Comparison of ENCODE assay signal across 10 cellular contexts in genomic region chr19:46813570-46814358, GRCh38. TPM values are rescaled to one million over a fixed set of nuclear protein-coding genes. Genes with fewer than 3 reads are reported as not detected.
A peak's percentile ranks its signal among the peaks of the same experiment; 100 is the strongest.
DNase-seq lines count a peak whose midpoint lies in the region; ATAC-seq, FAIRE-seq and TF ChIP-seq lines count a peak whose summit lies in the region.
"Had no signal": no experiment of that assay in that cellular context is flagged by ENCODE, and none has a peak within 500 bp of the region (broad histone marks: within the 10 kb centered on the region; RNA-seq: fewer than 3 reads in every experiment).

No MANE protein-coding gene starts in this region.

- H3K36me3 Mint-ChIP-seq in type B pancreatic cell = no peaks in the 10 kb centered on the region
- H3K36me3 Mint-ChIP-seq in glutamatergic neuron (ENCODE audit: unreplicated experiment) = no peaks in the 10 kb centered on the region
- no peaks in the 10 kb centered on the region for H3K36me3 Mint-ChIP-seq in T-cell
- H3K36me3 Mint-ChIP-seq: activated naive CD4-positive, alpha-beta T cell treated with anti-CD3 and anti-CD28 coated beads, Interleukin-2, amount 50 U/mL, for 72 hours had no signal

- peak overlapping the region; percentile 63 for H3K27ac ChIP-seq in lower lobe of right lung

- no peaks in the 10 kb centered on the region for H3K27me3 ChIP-seq in bronchial epithelial cell (ENCODE audit: control insufficient read depth, insufficient read depth, low read length)
- no peaks in the 10 kb centered on the region for H3K27me3 ChIP-seq in lower lobe of right lung (ENCODE audit: low read depth)

- no peaks in the 10 kb centered on the region for H3K9me3 Mint-ChIP-seq in type B pancreatic cell
- H3K9me3 Mint-ChIP-seq in glutamatergic neuron (ENCODE audit: unreplicated experiment) = peaks cover 3% of the 10 kb centered on the region
- no peaks in the 10 kb centered on the region for H3K9me3 Mint-ChIP-seq in T-cell
- H3K9me3 Mint-ChIP-seq: activated naive CD4-positive, alpha-beta T cell treated with anti-CD3 and anti-CD28 coated beads, Interleukin-2, amount 50 U/mL, for 72 hours had no signal

- H3K27me3 Mint-ChIP-seq in type B pancreatic cell (no peaks in the 10 kb centered on the region), glutamatergic neuron (ENCODE audit: unreplicated experiment) (peaks cover 2% of the 10 kb centered on the region), T-cell (peaks cover 0 to 4% of the 10 kb centered on the region in 2 donors)

- no peaks in the 10 kb centered on the region for H3K9me3 ChIP-seq in lower lobe of right lung

- H3K27ac Mint-ChIP-seq in type B pancreatic cell (no peak overlapping the region), glutamatergic neuron (ENCODE audit: unreplicated experiment) (no peak overlapping the region), T-cell (no peak overlapping the region)
- H3K27ac Mint-ChIP-seq: activated naive CD4-positive, alpha-beta T cell treated with anti-CD3 and anti-CD28 coated beads, Interleukin-2, amount 50 U/mL, for 72 hours had no signal

- no peak for FAIRE-seq in bronchial epithelial cell (lab: Jason Lieb, UNC)

- H3K36me3 ChIP-seq in bronchial epithelial cell (ENCODE audit: control insufficient read depth, insufficient read depth, low read length) (no peaks in the 10 kb centered on the region), lower lobe of right lung (no peaks in the 10 kb centered on the region)

- TF ChIP-seq CTCF in bronchial epithelial cell (IDR thresholded peaks at IDR 0.05; ENCODE audit: insufficient read depth, low read length, severe bottlenecking) (no peak), lower lobe of right lung (IDR thresholded peaks at IDR 0.05) (no peak), type B pancreatic cell (conservative IDR thresholded peaks at IDR 0.05) (no peak), glutamatergic neuron (IDR thresholded peaks at IDR 0.05; ENCODE audit: partially characterized antibody, unreplicated experiment) (no peak)

- H3K4me3 ChIP-seq in bronchial epithelial cell (ENCODE audit: low read depth, low read length) (no peak overlapping the region), lower lobe of right lung (no peak overlapping the region)

- intact Hi-C loops in lower lobe of right lung (cut with DNase I) = no loop called here

- H3K4me1 Mint-ChIP-seq in type B pancreatic cell (ENCODE audit: unreplicated experiment) = peaks cover 12% of the 10 kb centered on the region
- no peaks in the 10 kb centered on the region for H3K4me1 Mint-ChIP-seq in glutamatergic neuron (ENCODE audit: low read depth, unreplicated experiment)
- peaks cover 0 to under 1% (median 0%) of the 10 kb centered on the region in 3 donors for H3K4me1 Mint-ChIP-seq in T-cell

- ATAC-seq in lower lobe of right lung (peak; percentile 86 to 89), T-cell (replicated peaks in 1 of 4) (no peak)
- ATAC-seq: activated naive CD4-positive, alpha-beta T cell treated with anti-CD3 and anti-CD28 coated beads, Interleukin-2, amount 50 U/mL, for 72 hours had no signal

- DNase-seq in NCI-H146 (lab: John Stamatoyannopoulos, UW) (peak; percentile 19), NCI-H146 treated with DMSO at 0.1 percent for 48 hours (lab: John Stamatoyannopoulos, UW; ENCODE audit: unreplicated experiment) (no peak), bronchial epithelial cell (ENCODE audit: low read depth) (peak; percentile 48), lower lobe of right lung (peak; percentile 88), ureter (ENCODE audit: low spot score) (peak; percentile 83), type B pancreatic cell (ENCODE audit: extremely low spot score, unreplicated experiment) (no peak), glutamatergic neuron (no peak), T-cell (no peak)
- DNase-seq: NCI-H1436 treated with DMSO at 0.1 percent for 48 hours had no signal

- H3K4me3 Mint-ChIP-seq in type B pancreatic cell = no peak overlapping the region
- H3K4me3 Mint-ChIP-seq in glutamatergic neuron (ENCODE audit: unreplicated experiment) = no peak overlapping the region
- no peak overlapping the region for H3K4me3 Mint-ChIP-seq in T-cell

- CTCF ChIA-PET in T-cell (lab: Charles Lee) = interaction anchor here in 1 of 2 donors (0.6 kb wide), 1 partner anchor 63 kb away, joined by 3 read pairs; no protein-coding TSS in a partner anchor

- peaks cover 23% of the 10 kb centered on the region for H3K4me1 ChIP-seq in lower lobe of right lung

- POLR2A ChIA-PET in T-cell (lab: Charles Lee) = no interaction called here

RNA-seq across cellular contexts. Expression of gene SLC1A5, which starts 25.4 kb away (rescaled TPM):
- total RNA-seq in bronchial epithelial cell (236 and 266 TPM in 2 replicates), lower lobe of right lung (120 TPM), ureter (344 TPM), type B pancreatic cell (ENCODE audit: low replicate concordance) (91.4 and 137 TPM in 2 replicates), glutamatergic neuron (ENCODE audit: unreplicated experiment) (35.4 TPM), T-cell (10 to 100 TPM in 4 of 5 donors, 1 to 10 TPM in 1; 7.6 to 50.5 (median 47.7) TPM)

RNA-seq across cellular contexts. Expression of gene AP2S1, which starts 36.9 kb away (rescaled TPM):
- total RNA-seq in bronchial epithelial cell (120 and 206 TPM in 2 replicates), lower lobe of right lung (120 TPM), ureter (73.7 TPM), type B pancreatic cell (ENCODE audit: low replicate concordance) (128 and 135 TPM in 2 replicates), glutamatergic neuron (ENCODE audit: unreplicated experiment) (95.4 TPM), T-cell (10 to 100 TPM; 36.6 to 51.5 (median 49.1) TPM)

RNA-seq across cellular contexts. Expression of gene ARHGAP35, which starts 47.0 kb away (rescaled TPM):
- total RNA-seq in bronchial epithelial cell = 24.0 and 37.1 TPM in 2 replicates
- total RNA-seq in lower lobe of right lung = 61.6 TPM
- 84.0 TPM for total RNA-seq in ureter
- 54.1 and 72.3 TPM in 2 replicates for total RNA-seq in type B pancreatic cell (ENCODE audit: low replicate concordance)
- 127 TPM for total RNA-seq in glutamatergic neuron (ENCODE audit: unreplicated experiment)
- total RNA-seq in T-cell = 10 to 100 TPM; 28.7 to 48.1 (median 37.7) TPM

Comparison
In these comparisons a context has a peak if more than half of its experiments do, and no peak if none do; other contexts are left out.
1. DNase-seq: peak in NCI-H146 (single experiment), bronchial epithelial cell (single experiment), lower lobe of right lung (single experiment) and ureter (single experiment); none in NCI-H146 treated with DMSO at 0.1 percent for 48 hours (single experiment), type B pancreatic cell (single experiment), glutamatergic neuron (single experiment) and T-cell (0 of 34).
2. ATAC-seq: peak in lower lobe of right lung (2 of 2); none in T-cell (0 of 4).